ENCODE assay signal across 1 cellular context in the genomic region with DNA sequence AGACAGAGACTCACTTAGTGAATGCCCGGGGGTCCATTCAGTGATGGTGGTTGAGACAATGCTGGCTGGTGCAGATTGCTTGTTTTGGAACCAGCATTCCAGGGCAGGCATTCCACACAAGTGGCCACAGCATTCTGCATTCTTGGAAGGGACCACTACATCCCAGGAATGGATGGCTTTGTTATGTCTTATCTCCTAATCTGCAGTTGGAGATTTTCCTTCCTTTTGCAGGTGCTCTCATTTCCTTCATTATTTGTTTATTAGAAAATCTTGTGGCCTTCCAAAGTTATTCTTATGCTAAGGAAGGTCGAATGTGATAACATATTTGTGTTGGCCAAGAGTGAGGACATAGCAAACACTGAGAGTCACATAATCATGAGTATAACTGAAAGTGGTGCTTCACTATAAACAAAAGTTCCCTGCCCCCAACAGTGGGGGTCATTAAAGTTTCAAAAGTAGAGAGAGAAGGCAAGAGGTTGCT.
TF ChIP-seq lines count a peak whose summit lies in the region.

No MANE protein-coding gene starts in this region.

TF ChIP-seq in GM23338, 12 proteins besides CTCF, POLR2A, EP300 and RAD21 (continued from another document):
- TF ChIP-seq, protein P1, sequence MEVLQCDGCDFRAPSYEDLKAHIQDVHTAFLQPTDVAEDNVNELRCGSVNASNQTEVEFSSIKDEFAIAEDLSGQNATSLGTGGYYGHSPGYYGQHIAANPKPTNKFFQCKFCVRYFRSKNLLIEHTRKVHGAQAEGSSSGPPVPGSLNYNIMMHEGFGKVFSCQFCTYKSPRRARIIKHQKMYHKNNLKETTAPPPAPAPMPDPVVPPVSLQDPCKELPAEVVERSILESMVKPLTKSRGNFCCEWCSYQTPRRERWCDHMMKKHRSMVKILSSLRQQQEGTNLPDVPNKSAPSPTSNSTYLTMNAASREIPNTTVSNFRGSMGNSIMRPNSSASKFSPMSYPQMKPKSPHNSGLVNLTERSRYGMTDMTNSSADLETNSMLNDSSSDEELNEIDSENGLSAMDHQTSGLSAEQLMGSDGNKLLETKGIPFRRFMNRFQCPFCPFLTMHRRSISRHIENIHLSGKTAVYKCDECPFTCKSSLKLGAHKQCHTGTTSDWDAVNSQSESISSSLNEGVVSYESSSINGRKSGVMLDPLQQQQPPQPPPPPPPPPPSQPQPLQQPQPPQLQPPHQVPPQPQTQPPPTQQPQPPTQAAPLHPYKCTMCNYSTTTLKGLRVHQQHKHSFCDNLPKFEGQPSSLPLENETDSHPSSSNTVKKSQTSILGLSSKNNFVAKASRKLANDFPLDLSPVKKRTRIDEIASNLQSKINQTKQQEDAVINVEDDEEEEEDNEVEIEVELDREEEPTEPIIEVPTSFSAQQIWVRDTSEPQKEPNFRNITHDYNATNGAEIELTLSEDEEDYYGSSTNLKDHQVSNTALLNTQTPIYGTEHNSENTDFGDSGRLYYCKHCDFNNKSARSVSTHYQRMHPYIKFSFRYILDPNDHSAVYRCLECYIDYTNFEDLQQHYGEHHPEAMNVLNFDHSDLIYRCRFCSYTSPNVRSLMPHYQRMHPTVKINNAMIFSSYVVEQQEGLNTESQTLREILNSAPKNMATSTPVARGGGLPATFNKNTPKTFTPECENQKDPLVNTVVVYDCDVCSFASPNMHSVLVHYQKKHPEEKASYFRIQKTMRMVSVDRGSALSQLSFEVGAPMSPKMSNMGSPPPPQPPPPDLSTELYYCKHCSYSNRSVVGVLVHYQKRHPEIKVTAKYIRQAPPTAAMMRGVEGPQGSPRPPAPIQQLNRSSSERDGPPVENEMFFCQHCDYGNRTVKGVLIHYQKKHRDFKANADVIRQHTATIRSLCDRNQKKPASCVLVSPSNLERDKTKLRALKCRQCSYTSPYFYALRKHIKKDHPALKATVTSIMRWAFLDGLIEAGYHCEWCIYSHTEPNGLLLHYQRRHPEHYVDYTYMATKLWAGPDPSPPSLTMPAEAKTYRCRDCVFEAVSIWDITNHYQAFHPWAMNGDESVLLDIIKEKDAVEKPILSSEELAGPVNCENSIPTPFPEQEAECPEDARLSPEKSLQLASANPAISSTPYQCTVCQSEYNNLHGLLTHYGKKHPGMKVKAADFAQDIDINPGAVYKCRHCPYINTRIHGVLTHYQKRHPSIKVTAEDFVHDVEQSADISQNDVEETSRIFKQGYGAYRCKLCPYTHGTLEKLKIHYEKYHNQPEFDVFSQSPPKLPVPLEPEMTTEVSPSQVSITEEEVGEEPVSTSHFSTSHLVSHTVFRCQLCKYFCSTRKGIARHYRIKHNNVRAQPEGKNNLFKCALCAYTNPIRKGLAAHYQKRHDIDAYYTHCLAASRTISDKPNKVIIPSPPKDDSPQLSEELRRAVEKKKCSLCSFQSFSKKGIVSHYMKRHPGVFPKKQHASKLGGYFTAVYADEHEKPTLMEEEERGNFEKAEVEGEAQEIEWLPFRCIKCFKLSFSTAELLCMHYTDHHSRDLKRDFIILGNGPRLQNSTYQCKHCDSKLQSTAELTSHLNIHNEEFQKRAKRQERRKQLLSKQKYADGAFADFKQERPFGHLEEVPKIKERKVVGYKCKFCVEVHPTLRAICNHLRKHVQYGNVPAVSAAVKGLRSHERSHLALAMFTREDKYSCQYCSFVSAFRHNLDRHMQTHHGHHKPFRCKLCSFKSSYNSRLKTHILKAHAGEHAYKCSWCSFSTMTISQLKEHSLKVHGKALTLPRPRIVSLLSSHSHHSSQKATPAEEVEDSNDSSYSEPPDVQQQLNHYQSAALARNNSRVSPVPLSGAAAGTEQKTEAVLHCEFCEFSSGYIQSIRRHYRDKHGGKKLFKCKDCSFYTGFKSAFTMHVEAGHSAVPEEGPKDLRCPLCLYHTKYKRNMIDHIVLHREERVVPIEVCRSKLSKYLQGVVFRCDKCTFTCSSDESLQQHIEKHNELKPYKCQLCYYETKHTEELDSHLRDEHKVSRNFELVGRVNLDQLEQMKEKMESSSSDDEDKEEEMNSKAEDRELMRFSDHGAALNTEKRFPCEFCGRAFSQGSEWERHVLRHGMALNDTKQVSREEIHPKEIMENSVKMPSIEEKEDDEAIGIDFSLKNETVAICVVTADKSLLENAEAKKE (CRISPR knock-in tag; IDR thresholded peaks at IDR 0.05): peak; percentile 88
- TF ChIP-seq CREB1 (CRISPR knock-in tag; IDR thresholded peaks at IDR 0.05; ENCODE audit: low read depth) (no peak), EZH2 (IDR thresholded peaks at IDR 0.05; ENCODE audit: low read depth, unreplicated experiment) (no peak)
